Comparison of ENCODE assay signal across 19 cellular contexts in the genomic region with DNA sequence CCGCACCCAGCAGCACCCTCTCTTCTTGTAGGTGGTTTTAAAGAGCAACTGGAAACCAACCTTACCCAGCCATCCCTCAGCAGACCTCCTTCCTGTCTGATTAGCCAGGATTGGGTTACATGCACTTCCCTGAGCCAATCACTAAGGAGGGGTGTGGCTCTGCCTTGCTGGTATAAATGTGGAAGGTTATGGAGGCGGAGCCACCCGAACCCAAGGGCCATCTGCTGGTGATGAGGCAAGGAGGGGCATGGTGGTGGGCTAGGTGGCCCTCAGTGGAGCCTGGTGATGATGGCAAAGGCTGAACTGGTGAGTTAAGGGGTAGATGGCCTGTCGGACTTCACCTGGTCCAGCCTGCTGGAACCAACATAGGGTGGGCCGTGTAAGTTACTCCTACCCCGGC. TPM values are rescaled to one million over a fixed set of nuclear protein-coding genes. Genes with fewer than 3 reads are reported as not detected.
DNase-seq lines count a peak whose midpoint lies in the region; ATAC-seq, FAIRE-seq and TF ChIP-seq lines count a peak whose summit lies in the region.
"Had no signal": no experiment of that assay in that cellular context is flagged by ENCODE, and none has a peak within 500 bp of the region (broad histone marks: within the 10 kb centered on the region; RNA-seq: fewer than 3 reads in every experiment).

No MANE protein-coding gene starts in this region.

- TF ChIP-seq CTCF in DND-41 (IDR thresholded peaks at IDR 0.05; ENCODE audit: borderline replicate concordance, extremely low read depth, low read length, poor library complexity, severe bottlenecking) (no peak), GM13977 (IDR thresholded peaks at IDR 0.05; ENCODE audit: extremely low read depth, insufficient read depth, missing control alignments) (no peak), K562 (IDR thresholded peaks at IDR 0.05 in 2 of 3, conservative IDR thresholded peaks at IDR 0.05 in 1 of 3; ENCODE audit: insufficient read depth in 2 of 3, low read depth in 1 of 3, low read length in 3 of 3) (no peak)

- no peaks in the 10 kb centered on the region for H3K9me1 ChIP-seq in K562 (ENCODE audit: control insufficient read depth, insufficient read depth, low read length)

- in situ Hi-C loops in GM13977 (cut with MboI; ENCODE audit: low pct_unique_long_range_greater_than_20kb, low sequenced_read_pairs, unreplicated experiment): no loop called here
- in situ Hi-C loops in K562 (cut with MboI): loop anchor here (25.0 kb wide), 1 partner anchor 1639 kb away; no protein-coding TSS in a partner anchor

- WGBS in K562 (ENCODE audit: insufficient coverage, low coverage, missing lambda C conversion rate): 12% methylated on average over 6 of the region's 6 CpGs

- H3K27ac ChIP-seq in DND-41 (ENCODE audit: low read length) (no peak overlapping the region), K562 (ENCODE audit: extremely low read depth, low read depth, low read length) (no peak overlapping the region)
- H3K27ac ChIP-seq: C4-2B, foreskin keratinocyte had no signal

- H3K27me3 ChIP-seq in DND-41 (ENCODE audit: insufficient read depth, low read length, poor library complexity) (no peaks in the 10 kb centered on the region), K562 (ENCODE audit: control insufficient read depth in 2 of 2, insufficient read depth in 2 of 2, low read length in 2 of 2) (peaks cover 9 to 41% of the 10 kb centered on the region in 2 experiments; a peak in 4 of 5 replicates)

- POLR2A ChIA-PET in K562 (lab: Yijun Ruan, JAX): interaction anchor here (1.0 kb wide), 1 partner anchor 14 kb away, joined by 5 read pairs; no protein-coding TSS in a partner anchor

- H3K9me3 ChIP-seq in DND-41 (ENCODE audit: insufficient read depth, low read length, severe bottlenecking) (no peaks in the 10 kb centered on the region), K562 (replicated peaks; ENCODE audit: control insufficient read depth, insufficient read depth, low read depth, low read length) (no peaks in the 10 kb centered on the region)

- DNase-seq in DND-41 (peak; percentile 9), GM13977 (ENCODE audit: low spot score) (peak; percentile 39), NCI-H2171 treated with DMSO at 0.1 percent for 48 hours (lab: John Stamatoyannopoulos, UW) (peak; percentile 62), K562 (ENCODE audit: extremely low read depth in 1 of 4, low spot score in 3 of 4) (peak; percentile 55 to 77 (median 68)), anterior cingulate cortex (lab: John Stamatoyannopoulos, UW) (no peak)
- DNase-seq: activated CD4-positive, alpha-beta T cell treated with anti-CD3 and anti-CD28 coated beads for 36 hours; activated T-cell treated with anti-CD3 and anti-CD28 coated beads, Interleukin-2, amount 50 U/mL, for 24 hours; foreskin keratinocyte; GDM1; naive thymus-derived CD8-positive, alpha-beta T cell; NCI-H1105; NCI-H524 treated with DMSO at 0.1 percent for 48 hours; substantia nigra; T-helper 2 cell had no signal

- H4K20me1 ChIP-seq in DND-41 (ENCODE audit: insufficient read depth, low read length) (no peaks in the 10 kb centered on the region; the same call in 1 of the 2 replicates), K562 (replicated peaks; ENCODE audit: control insufficient read depth, insufficient read depth, low read length) (peaks cover 15% of the 10 kb centered on the region; the same call in 1 of the 2 replicates)

- H3K9ac ChIP-seq in DND-41 (ENCODE audit: low read depth, low read length) (no peak overlapping the region), K562 (ENCODE audit: insufficient read depth in 1 of 2, low read depth in 2 of 2, low read length in 2 of 2) (no peak overlapping the region)

- H3K4me3 ChIP-seq in DND-41 (ENCODE audit: low read depth in 1 of 2, low read length in 2 of 2): no peak overlapping the region
- H3K4me3 ChIP-seq in K562: no peak overlapping the region
- H3K4me3 ChIP-seq: lung had no signal

- no peak overlapping the region for H3K4me2 ChIP-seq in DND-41 (ENCODE audit: insufficient read depth, low read length)
- H3K4me2 ChIP-seq in K562 (ENCODE audit: insufficient read depth, low read length): no peak overlapping the region

- TF ChIP-seq EP300 in K562 (IDR thresholded peaks at IDR 0.05; ENCODE audit: low read length): no peak

- no peak for TF ChIP-seq POLR2A in K562 (conservative IDR thresholded peaks at IDR 0.05)

- peak; percentile 88 for FAIRE-seq in K562 (lab: Jason Lieb, UNC)
- FAIRE-seq: endometrium had no signal

- intact Hi-C loops in K562 (cut with micrococcal nuclease): no loop called here

- H2AFZ ChIP-seq in DND-41 (ENCODE audit: low read depth, low read length): no peak overlapping the region
- H2AFZ ChIP-seq in K562 (ENCODE audit: low read depth, low read length): no peak overlapping the region

- no peaks in the 10 kb centered on the region for H3K4me1 ChIP-seq in DND-41 (ENCODE audit: insufficient read depth, low read length)
- no peaks in the 10 kb centered on the region; a peak in 1 of 5 replicates for H3K4me1 ChIP-seq in K562 (replicated peaks in 1 of 2; ENCODE audit: control insufficient read depth in 2 of 2, insufficient read depth in 2 of 2, low read length in 2 of 2)
- H3K4me1 ChIP-seq: foreskin keratinocyte had no signal

- ATAC-seq in DND-41 (ENCODE audit: insufficient read depth, low read depth) (0 out of 3 replicates have a peak, but pooled peaks have one; percentile 40), K562 (peak; percentile 98), GM19452 (IDR thresholded peaks at IDR 0.05; ENCODE audit: unreplicated experiment) (no peak), HG03432 (IDR thresholded peaks at IDR 0.05; ENCODE audit: unreplicated experiment) (no peak)
- ATAC-seq: activated CD4-positive, alpha-beta T cell treated with anti-CD3 and anti-CD28 coated beads for 36 hours; foreskin keratinocyte; naive thymus-derived CD8-positive, alpha-beta T cell had no signal

- H3K36me3 ChIP-seq in DND-41 (ENCODE audit: insufficient read depth, low read length) (no peaks in the 10 kb centered on the region), K562 (ENCODE audit: control insufficient read depth, insufficient read depth, low read length) (no peaks in the 10 kb centered on the region)

- no peak for TF ChIP-seq RAD21 in K562 (CRISPR knock-in tag; conservative IDR thresholded peaks at IDR 0.05 in 1 of 2, IDR thresholded peaks at IDR 0.05 in 1 of 2)

- BruUV-seq in K562 (replicated peaks; lab: Mats Ljungman, UMichigan): no TSS peak

- CTCF ChIA-PET in K562 (lab: Yijun Ruan, JAX; ENCODE audit: low intra/inter-chr PET ratio): no interaction called here

- no peaks in the 10 kb centered on the region for H3K79me2 ChIP-seq in DND-41 (ENCODE audit: insufficient read depth, low read length)
- no peaks in the 10 kb centered on the region for H3K79me2 ChIP-seq in K562 (ENCODE audit: control insufficient read depth, insufficient read depth, low read length)

TF ChIP-seq in K562, 482 proteins besides CTCF, POLR2A, EP300 and RAD21 (continues in another document):
- peak; percentile 29 for TF ChIP-seq FOS (IDR thresholded peaks at IDR 0.05; ENCODE audit: extremely low read depth, insufficient read length)
- TF ChIP-seq, protein P1, sequence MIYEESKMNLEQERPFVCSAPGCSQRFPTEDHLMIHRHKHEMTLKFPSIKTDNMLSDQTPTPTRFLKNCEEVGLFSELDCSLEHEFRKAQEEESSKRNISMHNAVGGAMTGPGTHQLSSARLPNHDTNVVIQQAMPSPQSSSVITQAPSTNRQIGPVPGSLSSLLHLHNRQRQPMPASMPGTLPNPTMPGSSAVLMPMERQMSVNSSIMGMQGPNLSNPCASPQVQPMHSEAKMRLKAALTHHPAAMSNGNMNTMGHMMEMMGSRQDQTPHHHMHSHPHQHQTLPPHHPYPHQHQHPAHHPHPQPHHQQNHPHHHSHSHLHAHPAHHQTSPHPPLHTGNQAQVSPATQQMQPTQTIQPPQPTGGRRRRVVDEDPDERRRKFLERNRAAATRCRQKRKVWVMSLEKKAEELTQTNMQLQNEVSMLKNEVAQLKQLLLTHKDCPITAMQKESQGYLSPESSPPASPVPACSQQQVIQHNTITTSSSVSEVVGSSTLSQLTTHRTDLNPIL (CRISPR knock-in tag; IDR thresholded peaks at IDR 0.05): no peak
- TF ChIP-seq RBM15 (IDR thresholded peaks at IDR 0.05; ENCODE audit: insufficient read depth, low read length): no peak
- TF ChIP-seq, protein P2, sequence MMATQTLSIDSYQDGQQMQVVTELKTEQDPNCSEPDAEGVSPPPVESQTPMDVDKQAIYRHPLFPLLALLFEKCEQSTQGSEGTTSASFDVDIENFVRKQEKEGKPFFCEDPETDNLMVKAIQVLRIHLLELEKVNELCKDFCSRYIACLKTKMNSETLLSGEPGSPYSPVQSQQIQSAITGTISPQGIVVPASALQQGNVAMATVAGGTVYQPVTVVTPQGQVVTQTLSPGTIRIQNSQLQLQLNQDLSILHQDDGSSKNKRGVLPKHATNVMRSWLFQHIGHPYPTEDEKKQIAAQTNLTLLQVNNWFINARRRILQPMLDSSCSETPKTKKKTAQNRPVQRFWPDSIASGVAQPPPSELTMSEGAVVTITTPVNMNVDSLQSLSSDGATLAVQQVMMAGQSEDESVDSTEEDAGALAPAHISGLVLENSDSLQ (IDR thresholded peaks at IDR 0.05): peak; percentile 93
- TF ChIP-seq RBM25 (IDR thresholded peaks at IDR 0.05; ENCODE audit: low read depth, low read length, severe bottlenecking): peak; percentile 19
- TF ChIP-seq TBP (optimal IDR thresholded peaks at IDR 0.05; ENCODE audit: low read depth, low read length): peak; percentile 47

RNA-seq across cellular contexts. Expression of a gene that starts 39.8 kb away (rescaled TPM):
- total RNA-seq in K562 (2011; cell fraction: chromatin; rRNA removed; ENCODE audit: low replicate concordance): 0.51 and 0.76 TPM in 2 replicates
- not detected in 2 replicates for total RNA-seq in K562 (2011; cell fraction: nucleolus; rRNA removed)
- total RNA-seq in K562 (2011; cell fraction: nucleoplasm; rRNA removed): 0.44 and 0.92 TPM in 2 replicates
- total RNA-seq in K562 (2014; rRNA removed): not detected in 2 replicates
- not detected in 2 replicates for total RNA-seq in K562 (2014; rRNA removed; fragmentation: Illumina TruSeq; extraction: Trizol)
- not detected in 2 replicates for total RNA-seq in K562 (2015; rRNA removed; fragmentation: Illumina TruSeq; extraction: Trizol)
- 0.13 TPM in 1 of 2 replicates, not detected in the other for total RNA-seq in K562 (2021)
- polyA plus RNA-seq in K562 (2011; rRNA removed): 0.91 and 1.1 TPM in 2 replicates
- 0.32 and 0.91 TPM in 2 replicates for polyA plus RNA-seq in K562 (2011; cell fraction: cytosol; rRNA removed)
- 0.78 and 0.95 TPM in 2 replicates for polyA plus RNA-seq in K562 (2011; cell fraction: nucleus; rRNA removed)
- polyA plus RNA-seq in K562 (2012): 0.14 and 0.17 TPM in 2 replicates
- not detected in 2 replicates for polyA plus RNA-seq in K562 (2014; fragmentation: Illumina TruSeq; extraction: Trizol)
- polyA plus RNA-seq in K562 (2014; fragmentation: Nextera tagmentation; extraction: Ambion mirVana): under 1 TPM; 0.15 to 0.20 TPM
- 0.08 TPM in 1 of 2 replicates, not detected in the other for polyA plus RNA-seq in K562 (2014; rRNA removed)
- 0.28 and 0.39 TPM in 2 replicates for polyA minus RNA-seq in K562 (2011; rRNA and poly(A)+ RNA removed)
- not detected in 2 replicates for polyA minus RNA-seq in K562 (2011; cell fraction: cytosol; rRNA and poly(A)+ RNA removed)
- polyA minus RNA-seq in K562 (2011; cell fraction: nucleus; rRNA and poly(A)+ RNA removed): 0.67 TPM in 1 of 2 replicates, not detected in the other
- total RNA-seq: activated CD4-positive, alpha-beta T cell treated with anti-CD3 and anti-CD28 coated beads for 36 hours; foreskin keratinocyte; naive thymus-derived CD8-positive, alpha-beta T cell had no signal
- polyA plus RNA-seq: foreskin keratinocyte; naive thymus-derived CD8-positive, alpha-beta T cell had no signal

Comparison
In these comparisons a context has a peak if more than half of its experiments do, and no peak if none do; other contexts are left out.
1. ATAC-seq: peak in DND-41 (single experiment) and K562 (single experiment); none in GM19452 (single experiment) and HG03432 (single experiment).
2. DNase-seq: peak in DND-41 (single experiment), GM13977 (single experiment), NCI-H2171 treated with DMSO at 0.1 percent for 48 hours (single experiment) and K562 (4 of 4); none in anterior cingulate cortex (0 of 58).